In the genomic region with DNA sequence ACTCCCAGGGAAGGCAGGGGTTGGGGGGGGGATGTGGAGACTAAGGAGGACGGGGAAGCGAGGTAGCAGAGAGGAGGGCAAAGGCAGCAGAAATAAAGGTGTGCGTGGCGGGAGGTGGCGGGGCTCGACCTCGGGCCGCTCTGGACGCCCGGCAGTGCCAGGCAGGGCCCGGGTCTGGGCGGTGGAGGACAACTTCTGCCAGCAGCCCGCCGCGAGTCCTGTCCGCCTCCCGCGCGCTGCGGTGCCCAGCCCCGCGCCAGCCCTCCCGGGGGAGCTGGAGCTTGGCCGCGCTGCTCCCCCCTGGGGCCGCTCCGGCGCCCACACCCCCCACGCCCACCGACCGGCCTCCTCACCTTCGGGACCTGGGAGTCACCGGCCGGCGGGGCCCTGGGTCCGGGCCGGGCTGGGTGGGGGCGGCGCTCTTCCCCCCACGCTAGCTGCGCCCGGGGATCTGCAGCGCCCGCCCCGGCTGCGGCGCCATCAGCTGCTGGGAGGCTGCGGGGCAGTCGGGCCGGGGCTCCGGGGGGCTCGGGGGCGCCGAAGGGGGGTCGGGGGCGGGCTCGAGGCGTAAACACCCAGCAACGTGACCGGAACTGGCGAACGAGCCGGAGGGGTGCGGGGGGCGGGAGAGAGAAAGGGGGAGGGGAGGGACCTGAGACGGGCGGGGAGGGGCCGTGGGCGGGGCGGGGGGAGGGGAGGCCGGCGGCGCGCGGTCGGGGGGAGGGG, we compare ENCODE assay signal across 3 cellular contexts.
A peak's percentile ranks its signal among the peaks of the same experiment; 100 is the strongest.
TF ChIP-seq lines count a peak whose summit lies in the region.

A gene (minus strand): TSS at position 595 of the 726 bp plus-strand sequence. CDS start 14,507 bp downstream, outside the sequence.

TF ChIP-seq in A549, 52 proteins besides CTCF, POLR2A, EP300 and RAD21 (continued from another document):
- no peak for TF ChIP-seq CBX2 (IDR thresholded peaks at IDR 0.05; ENCODE audit: borderline replicate concordance, low read depth)
- TF ChIP-seq RCOR1 (IDR thresholded peaks at IDR 0.05; ENCODE audit: low read depth, low read length), result no peak
- TF ChIP-seq CEBPB (IDR thresholded peaks at IDR 0.05), result no peak
- TF ChIP-seq ZNF302 (CRISPR knock-in tag; IDR thresholded peaks at IDR 0.05), result no peak
- no peak for TF ChIP-seq ESRRA (IDR thresholded peaks at IDR 0.05; ENCODE audit: borderline replicate concordance, low read length)
- no peak for TF ChIP-seq FOSL2 (IDR thresholded peaks at IDR 0.05)
- no peak for TF ChIP-seq FOSL2 (CRISPR knock-in tag; IDR thresholded peaks at IDR 0.05)
- TF ChIP-seq POLR2AphosphoS2 (conservative IDR thresholded peaks at IDR 0.05; ENCODE audit: low read length), result no peak
- no peak for TF ChIP-seq GATA3 (IDR thresholded peaks at IDR 0.05; ENCODE audit: borderline replicate concordance)
- TF ChIP-seq FOSB (CRISPR knock-in tag; IDR thresholded peaks at IDR 0.05), result no peak
- TF ChIP-seq, protein P1, sequence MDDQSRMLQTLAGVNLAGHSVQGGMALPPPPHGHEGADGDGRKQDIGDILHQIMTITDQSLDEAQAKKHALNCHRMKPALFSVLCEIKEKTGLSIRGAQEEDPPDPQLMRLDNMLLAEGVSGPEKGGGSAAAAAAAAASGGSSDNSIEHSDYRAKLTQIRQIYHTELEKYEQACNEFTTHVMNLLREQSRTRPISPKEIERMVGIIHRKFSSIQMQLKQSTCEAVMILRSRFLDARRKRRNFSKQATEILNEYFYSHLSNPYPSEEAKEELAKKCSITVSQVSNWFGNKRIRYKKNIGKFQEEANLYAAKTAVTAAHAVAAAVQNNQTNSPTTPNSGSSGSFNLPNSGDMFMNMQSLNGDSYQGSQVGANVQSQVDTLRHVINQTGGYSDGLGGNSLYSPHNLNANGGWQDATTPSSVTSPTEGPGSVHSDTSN (IDR thresholded peaks at IDR 0.05), result no peak
- no peak for TF ChIP-seq CHD4 (IDR thresholded peaks at IDR 0.05; ENCODE audit: borderline replicate concordance)
- TF ChIP-seq KDM1A (IDR thresholded peaks at IDR 0.05; ENCODE audit: low read depth), result no peak
- TF ChIP-seq MAZ (IDR thresholded peaks at IDR 0.05; ENCODE audit: borderline replicate concordance, low read depth, low read length), result no peak
- no peak for TF ChIP-seq ZC3H11A (IDR thresholded peaks at IDR 0.05)
- TF ChIP-seq, protein P2, sequence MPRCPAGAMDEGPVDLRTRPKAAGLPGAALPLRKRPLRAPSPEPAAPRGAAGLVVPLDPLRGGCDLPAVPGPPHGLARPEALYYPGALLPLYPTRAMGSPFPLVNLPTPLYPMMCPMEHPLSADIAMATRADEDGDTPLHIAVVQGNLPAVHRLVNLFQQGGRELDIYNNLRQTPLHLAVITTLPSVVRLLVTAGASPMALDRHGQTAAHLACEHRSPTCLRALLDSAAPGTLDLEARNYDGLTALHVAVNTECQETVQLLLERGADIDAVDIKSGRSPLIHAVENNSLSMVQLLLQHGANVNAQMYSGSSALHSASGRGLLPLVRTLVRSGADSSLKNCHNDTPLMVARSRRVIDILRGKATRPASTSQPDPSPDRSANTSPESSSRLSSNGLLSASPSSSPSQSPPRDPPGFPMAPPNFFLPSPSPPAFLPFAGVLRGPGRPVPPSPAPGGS (IDR thresholded peaks at IDR 0.05), result no peak
- no peak for TF ChIP-seq HDAC2 (IDR thresholded peaks at IDR 0.05)
- no peak for TF ChIP-seq RARB (CRISPR knock-in tag; IDR thresholded peaks at IDR 0.05)
- no peak for TF ChIP-seq CHD2 (IDR thresholded peaks at IDR 0.05; ENCODE audit: low read length, partially characterized antibody)

TF ChIP-seq in WTC11, 78 proteins besides CTCF, POLR2A, EP300 and RAD21:
- TF ChIP-seq, protein P3, sequence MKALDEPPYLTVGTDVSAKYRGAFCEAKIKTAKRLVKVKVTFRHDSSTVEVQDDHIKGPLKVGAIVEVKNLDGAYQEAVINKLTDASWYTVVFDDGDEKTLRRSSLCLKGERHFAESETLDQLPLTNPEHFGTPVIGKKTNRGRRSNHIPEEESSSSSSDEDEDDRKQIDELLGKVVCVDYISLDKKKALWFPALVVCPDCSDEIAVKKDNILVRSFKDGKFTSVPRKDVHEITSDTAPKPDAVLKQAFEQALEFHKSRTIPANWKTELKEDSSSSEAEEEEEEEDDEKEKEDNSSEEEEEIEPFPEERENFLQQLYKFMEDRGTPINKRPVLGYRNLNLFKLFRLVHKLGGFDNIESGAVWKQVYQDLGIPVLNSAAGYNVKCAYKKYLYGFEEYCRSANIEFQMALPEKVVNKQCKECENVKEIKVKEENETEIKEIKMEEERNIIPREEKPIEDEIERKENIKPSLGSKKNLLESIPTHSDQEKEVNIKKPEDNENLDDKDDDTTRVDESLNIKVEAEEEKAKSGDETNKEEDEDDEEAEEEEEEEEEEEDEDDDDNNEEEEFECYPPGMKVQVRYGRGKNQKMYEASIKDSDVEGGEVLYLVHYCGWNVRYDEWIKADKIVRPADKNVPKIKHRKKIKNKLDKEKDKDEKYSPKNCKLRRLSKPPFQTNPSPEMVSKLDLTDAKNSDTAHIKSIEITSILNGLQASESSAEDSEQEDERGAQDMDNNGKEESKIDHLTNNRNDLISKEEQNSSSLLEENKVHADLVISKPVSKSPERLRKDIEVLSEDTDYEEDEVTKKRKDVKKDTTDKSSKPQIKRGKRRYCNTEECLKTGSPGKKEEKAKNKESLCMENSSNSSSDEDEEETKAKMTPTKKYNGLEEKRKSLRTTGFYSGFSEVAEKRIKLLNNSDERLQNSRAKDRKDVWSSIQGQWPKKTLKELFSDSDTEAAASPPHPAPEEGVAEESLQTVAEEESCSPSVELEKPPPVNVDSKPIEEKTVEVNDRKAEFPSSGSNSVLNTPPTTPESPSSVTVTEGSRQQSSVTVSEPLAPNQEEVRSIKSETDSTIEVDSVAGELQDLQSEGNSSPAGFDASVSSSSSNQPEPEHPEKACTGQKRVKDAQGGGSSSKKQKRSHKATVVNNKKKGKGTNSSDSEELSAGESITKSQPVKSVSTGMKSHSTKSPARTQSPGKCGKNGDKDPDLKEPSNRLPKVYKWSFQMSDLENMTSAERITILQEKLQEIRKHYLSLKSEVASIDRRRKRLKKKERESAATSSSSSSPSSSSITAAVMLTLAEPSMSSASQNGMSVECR (CRISPR knock-in tag; IDR thresholded peaks at IDR 0.05; ENCODE audit: borderline replicate concordance), result 0 out of 2 replicates have a peak, but pooled peaks have one; percentile 32
- TF ChIP-seq RELA (CRISPR knock-in tag; IDR thresholded peaks at IDR 0.05; ENCODE audit: borderline replicate concordance) (no peak), PRRX2 (CRISPR knock-in tag; IDR thresholded peaks at IDR 0.05) (no peak), CREM (CRISPR knock-in tag; IDR thresholded peaks at IDR 0.05) (0 out of 2 replicates have a peak, but pooled peaks have one; percentile 22), JUN (CRISPR knock-in tag; IDR thresholded peaks at IDR 0.05) (0 out of 2 replicates have a peak, but pooled peaks have one; percentile 14)
- TF ChIP-seq, protein P4, sequence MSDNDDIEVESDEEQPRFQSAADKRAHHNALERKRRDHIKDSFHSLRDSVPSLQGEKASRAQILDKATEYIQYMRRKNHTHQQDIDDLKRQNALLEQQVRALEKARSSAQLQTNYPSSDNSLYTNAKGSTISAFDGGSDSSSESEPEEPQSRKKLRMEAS (CRISPR knock-in tag; IDR thresholded peaks at IDR 0.05), result 0 out of 2 replicates have a peak, but pooled peaks have one; percentile 19
- TF ChIP-seq, protein P5, sequence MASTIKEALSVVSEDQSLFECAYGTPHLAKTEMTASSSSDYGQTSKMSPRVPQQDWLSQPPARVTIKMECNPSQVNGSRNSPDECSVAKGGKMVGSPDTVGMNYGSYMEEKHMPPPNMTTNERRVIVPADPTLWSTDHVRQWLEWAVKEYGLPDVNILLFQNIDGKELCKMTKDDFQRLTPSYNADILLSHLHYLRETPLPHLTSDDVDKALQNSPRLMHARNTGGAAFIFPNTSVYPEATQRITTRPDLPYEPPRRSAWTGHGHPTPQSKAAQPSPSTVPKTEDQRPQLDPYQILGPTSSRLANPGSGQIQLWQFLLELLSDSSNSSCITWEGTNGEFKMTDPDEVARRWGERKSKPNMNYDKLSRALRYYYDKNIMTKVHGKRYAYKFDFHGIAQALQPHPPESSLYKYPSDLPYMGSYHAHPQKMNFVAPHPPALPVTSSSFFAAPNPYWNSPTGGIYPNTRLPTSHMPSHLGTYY (CRISPR knock-in tag; IDR thresholded peaks at IDR 0.05), result no peak
- TF ChIP-seq, protein P6, sequence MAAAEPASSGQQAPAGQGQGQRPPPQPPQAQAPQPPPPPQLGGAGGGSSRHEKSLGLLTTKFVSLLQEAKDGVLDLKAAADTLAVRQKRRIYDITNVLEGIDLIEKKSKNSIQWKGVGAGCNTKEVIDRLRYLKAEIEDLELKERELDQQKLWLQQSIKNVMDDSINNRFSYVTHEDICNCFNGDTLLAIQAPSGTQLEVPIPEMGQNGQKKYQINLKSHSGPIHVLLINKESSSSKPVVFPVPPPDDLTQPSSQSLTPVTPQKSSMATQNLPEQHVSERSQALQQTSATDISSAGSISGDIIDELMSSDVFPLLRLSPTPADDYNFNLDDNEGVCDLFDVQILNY (CRISPR knock-in tag; IDR thresholded peaks at IDR 0.05), result no peak
TF ChIP-seq in WTC11: peak in this region for 4.

TF ChIP-seq in HepG2, 621 proteins besides CTCF, POLR2A, EP300 and RAD21:
- TF ChIP-seq, protein P7, sequence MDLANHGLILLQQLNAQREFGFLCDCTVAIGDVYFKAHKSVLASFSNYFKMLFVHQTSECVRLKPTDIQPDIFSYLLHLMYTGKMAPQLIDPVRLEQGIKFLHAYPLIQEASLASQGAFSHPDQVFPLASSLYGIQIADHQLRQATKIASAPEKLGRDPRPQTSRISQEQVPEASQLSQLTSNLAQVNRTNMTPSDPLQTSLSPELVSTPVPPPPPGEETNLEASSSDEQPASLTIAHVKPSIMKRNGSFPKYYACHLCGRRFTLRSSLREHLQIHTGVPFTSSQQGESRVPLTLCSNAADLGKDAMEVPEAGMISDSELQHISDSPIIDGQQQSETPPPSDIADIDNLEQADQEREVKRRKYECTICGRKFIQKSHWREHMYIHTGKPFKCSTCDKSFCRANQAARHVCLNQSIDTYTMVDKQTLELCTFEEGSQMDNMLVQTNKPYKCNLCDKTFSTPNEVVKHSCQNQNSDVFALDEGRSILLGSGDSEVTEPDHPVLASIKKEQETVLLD (CRISPR knock-in tag; IDR thresholded peaks at IDR 0.05; ENCODE audit: low read depth), result no peak
- TF ChIP-seq, protein P8, sequence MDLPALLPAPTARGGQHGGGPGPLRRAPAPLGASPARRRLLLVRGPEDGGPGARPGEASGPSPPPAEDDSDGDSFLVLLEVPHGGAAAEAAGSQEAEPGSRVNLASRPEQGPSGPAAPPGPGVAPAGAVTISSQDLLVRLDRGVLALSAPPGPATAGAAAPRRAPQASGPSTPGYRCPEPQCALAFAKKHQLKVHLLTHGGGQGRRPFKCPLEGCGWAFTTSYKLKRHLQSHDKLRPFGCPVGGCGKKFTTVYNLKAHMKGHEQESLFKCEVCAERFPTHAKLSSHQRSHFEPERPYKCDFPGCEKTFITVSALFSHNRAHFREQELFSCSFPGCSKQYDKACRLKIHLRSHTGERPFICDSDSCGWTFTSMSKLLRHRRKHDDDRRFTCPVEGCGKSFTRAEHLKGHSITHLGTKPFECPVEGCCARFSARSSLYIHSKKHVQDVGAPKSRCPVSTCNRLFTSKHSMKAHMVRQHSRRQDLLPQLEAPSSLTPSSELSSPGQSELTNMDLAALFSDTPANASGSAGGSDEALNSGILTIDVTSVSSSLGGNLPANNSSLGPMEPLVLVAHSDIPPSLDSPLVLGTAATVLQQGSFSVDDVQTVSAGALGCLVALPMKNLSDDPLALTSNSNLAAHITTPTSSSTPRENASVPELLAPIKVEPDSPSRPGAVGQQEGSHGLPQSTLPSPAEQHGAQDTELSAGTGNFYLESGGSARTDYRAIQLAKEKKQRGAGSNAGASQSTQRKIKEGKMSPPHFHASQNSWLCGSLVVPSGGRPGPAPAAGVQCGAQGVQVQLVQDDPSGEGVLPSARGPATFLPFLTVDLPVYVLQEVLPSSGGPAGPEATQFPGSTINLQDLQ (CRISPR knock-in tag; IDR thresholded peaks at IDR 0.05), result 0 out of 2 replicates have a peak, but pooled peaks have one; percentile 9
